23 cellular contexts compared by ENCODE assay signal in the genomic region with DNA sequence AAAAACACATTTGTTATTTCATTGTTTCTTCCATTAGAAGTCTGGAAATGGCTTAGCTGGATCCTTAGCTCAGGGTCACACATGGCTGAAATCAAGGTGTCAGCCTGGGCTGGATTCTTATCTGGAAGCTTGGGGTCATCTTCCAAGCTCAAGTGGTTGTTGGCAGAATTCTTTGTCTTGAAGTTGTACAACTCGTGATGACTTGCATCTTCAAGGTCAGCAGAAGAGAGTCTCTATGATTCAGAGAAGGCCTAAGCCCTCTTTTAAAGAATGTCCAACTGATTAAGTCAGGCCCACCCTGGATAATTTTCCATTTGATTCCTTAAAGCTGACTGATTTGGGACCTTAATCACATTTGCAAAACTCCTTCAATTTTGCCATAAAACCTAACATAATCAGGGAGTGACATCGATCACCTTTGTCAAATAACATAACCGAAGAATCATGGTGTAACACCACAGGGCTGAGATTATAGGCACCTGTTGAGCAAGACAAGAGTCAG. TPM values are rescaled to one million over a fixed set of nuclear protein-coding genes. Genes with fewer than 3 reads are reported as not detected.
DNase-seq lines count a peak whose midpoint lies in the region; ATAC-seq, FAIRE-seq and TF ChIP-seq lines count a peak whose summit lies in the region.
"Had no signal": no experiment of that assay in that cellular context is flagged by ENCODE, and none has a peak within 500 bp of the region (broad histone marks: within the 10 kb centered on the region; RNA-seq: fewer than 3 reads in every experiment).

No MANE protein-coding gene starts in this region.

- H3K4me1 ChIP-seq in thyroid gland, result peaks cover 0 to 3% of the 10 kb centered on the region in 2 donors
- H3K4me1 ChIP-seq: prostate gland had no signal

- DNase-seq in T-helper 2 cell treated with Interferon-gamma antibody and Interleukin-4, amounts not matched to agents 5 μg/mL and 100 μg/mL, for 36 hours (ENCODE audit: low spot score), result no peak
- DNase-seq in T-helper 2 cell (no peak), GM19239 (ENCODE audit: insufficient read length, low spot score) (no peak), thyroid gland (no peak), lower leg skin (ENCODE audit: low spot score in 2 of 2) (no peak)
- DNase-seq in activated naive CD8-positive, alpha-beta T cell treated with anti-CD3 and anti-CD28 coated beads for 36 hours, result no peak
- no peak for DNase-seq in naive thymus-derived CD8-positive, alpha-beta T cell
- DNase-seq: endodermal cell; heart right ventricle; mammary epithelial cell; MM.1S; NCI-H2029; NCI-H446 treated with DMSO at 0.1 percent for 48 hours; nephron progenitor cell; stimulated activated CD4-positive, alpha-beta T cell treated with anti-CD3 and anti-CD28 coated beads, Interleukin-4, amount 100 ng/mL, for 4 hours; stimulated activated CD8-positive, alpha-beta memory T cell treated with anti-CD3 and anti-CD28 coated beads, Interleukin-4, amount 100 ng/mL, for 48 hours had no signal

- intact Hi-C loops in thyroid gland (cut with DNase I), result no loop called here
- intact Hi-C loops in lower leg skin (cut with DNase I; ENCODE audit: low total_unique reads), result no loop called here

- no peaks in the 10 kb centered on the region for H3K36me3 ChIP-seq in thyroid gland
- H3K36me3 ChIP-seq: heart right ventricle, prostate gland had no signal

- H3K4me3 ChIP-seq in thyroid gland (replicated peaks in 1 of 3) (no peak overlapping the region), lower leg skin (ENCODE audit: low read depth, poor library complexity, severe bottlenecking) (no peak overlapping the region)
- H3K4me3 ChIP-seq: heart right ventricle, prostate gland, skin epidermis had no signal

- 88 to 96% methylated on average over 3 of the region's 3 CpGs for whole genome bisulfite sequencing in thyroid gland, 2 donors
- 91 to 96% methylated on average over 3 of the region's 3 CpGs for WGBS in lower leg skin, 2 donors

- H3K4me1 Mint-ChIP-seq in T-helper 2 cell treated with Interferon-gamma antibody and Interleukin-4, amounts not matched to agents 5 μg/mL and 100 μg/mL, for 36 hours (ENCODE audit: low read depth), result peaks cover 44% of the 10 kb centered on the region
- peaks cover 57% of the 10 kb centered on the region for H3K4me1 Mint-ChIP-seq in activated naive CD8-positive, alpha-beta T cell treated with anti-CD3 and anti-CD28 coated beads for 36 hours
- H3K4me1 Mint-ChIP-seq in naive thymus-derived CD8-positive, alpha-beta T cell, result peaks cover 7 to 72% (median 54%) of the 10 kb centered on the region in 4 donors

- POLR2A ChIA-PET in naive thymus-derived CD8-positive, alpha-beta T cell (lab: Charles Lee), result interaction anchor here (1.0 to 14.1 kb wide), 5 partner anchors 15 to 90 kb away, joined by 3 to 329 read pairs (median 8); a partner anchor contains a TSS

- peak overlapping the region; percentile 93 for H3K27ac Mint-ChIP-seq in T-helper 2 cell treated with Interferon-gamma antibody and Interleukin-4, amounts not matched to agents 5 μg/mL and 100 μg/mL, for 36 hours
- peak overlapping the region; percentile 86 for H3K27ac Mint-ChIP-seq in activated naive CD8-positive, alpha-beta T cell treated with anti-CD3 and anti-CD28 coated beads for 36 hours
- peak overlapping the region; percentile 53 to 100 (median 93) for H3K27ac Mint-ChIP-seq in naive thymus-derived CD8-positive, alpha-beta T cell
- H3K27ac Mint-ChIP-seq: endodermal cell, nephron progenitor cell, type B pancreatic cell had no signal

- no peak for TF ChIP-seq CTCF in thyroid gland (IDR thresholded peaks at IDR 0.05)
- TF ChIP-seq CTCF in lower leg skin (IDR thresholded peaks at IDR 0.05), result no peak

- no peaks in the 10 kb centered on the region for H3K27me3 ChIP-seq in thyroid gland

- no peaks in the 10 kb centered on the region for H3K27me3 Mint-ChIP-seq in T-helper 2 cell treated with Interferon-gamma antibody and Interleukin-4, amounts not matched to agents 5 μg/mL and 100 μg/mL, for 36 hours (ENCODE audit: low read depth)
- H3K27me3 Mint-ChIP-seq in activated naive CD8-positive, alpha-beta T cell treated with anti-CD3 and anti-CD28 coated beads for 36 hours, result no peaks in the 10 kb centered on the region
- H3K27me3 Mint-ChIP-seq in naive thymus-derived CD8-positive, alpha-beta T cell, result no peaks in the 10 kb centered on the region
- H3K27me3 Mint-ChIP-seq: type B pancreatic cell had no signal

- ATAC-seq in naive thymus-derived CD8-positive, alpha-beta T cell, result no peak
- no peak for ATAC-seq in HG02870 (IDR thresholded peaks at IDR 0.05; ENCODE audit: unreplicated experiment)
- ATAC-seq: heart right ventricle, Right ventricle myocardium inferior had no signal

- FAIRE-seq in GM19239 (lab: Jason Lieb, UNC), result peak; percentile 96

- peaks cover 6% of the 10 kb centered on the region for H3K36me3 Mint-ChIP-seq in T-helper 2 cell treated with Interferon-gamma antibody and Interleukin-4, amounts not matched to agents 5 μg/mL and 100 μg/mL, for 36 hours (ENCODE audit: low read depth)
- H3K36me3 Mint-ChIP-seq in activated naive CD8-positive, alpha-beta T cell treated with anti-CD3 and anti-CD28 coated beads for 36 hours, result peaks cover 6% of the 10 kb centered on the region
- no peaks in the 10 kb centered on the region for H3K36me3 Mint-ChIP-seq in naive thymus-derived CD8-positive, alpha-beta T cell
- H3K36me3 Mint-ChIP-seq: type B pancreatic cell had no signal

- TF ChIP-seq POLR2A in thyroid gland (IDR thresholded peaks at IDR 0.05) (no peak), lower leg skin (IDR thresholded peaks at IDR 0.05) (no peak)

- H3K27ac ChIP-seq in thyroid gland, result no peak overlapping the region
- H3K27ac ChIP-seq: prostate gland had no signal

- no peak overlapping the region for H3K4me3 Mint-ChIP-seq in T-helper 2 cell treated with Interferon-gamma antibody and Interleukin-4, amounts not matched to agents 5 μg/mL and 100 μg/mL, for 36 hours
- H3K4me3 Mint-ChIP-seq in activated naive CD8-positive, alpha-beta T cell treated with anti-CD3 and anti-CD28 coated beads for 36 hours, result no peak overlapping the region
- peak overlapping the region in 1 of 10 donors; percentile 23 for H3K4me3 Mint-ChIP-seq in naive thymus-derived CD8-positive, alpha-beta T cell
- H3K4me3 Mint-ChIP-seq: endodermal cell, nephron progenitor cell, type B pancreatic cell had no signal

- H3K9me3 Mint-ChIP-seq in T-helper 2 cell treated with Interferon-gamma antibody and Interleukin-4, amounts not matched to agents 5 μg/mL and 100 μg/mL, for 36 hours, result no peaks in the 10 kb centered on the region
- H3K9me3 Mint-ChIP-seq in activated naive CD8-positive, alpha-beta T cell treated with anti-CD3 and anti-CD28 coated beads for 36 hours, result peaks cover 4% of the 10 kb centered on the region
- no peaks in the 10 kb centered on the region for H3K9me3 Mint-ChIP-seq in naive thymus-derived CD8-positive, alpha-beta T cell
- H3K9me3 Mint-ChIP-seq: type B pancreatic cell had no signal

- H3K9me3 ChIP-seq in thyroid gland, result no peaks in the 10 kb centered on the region
- H3K9me3 ChIP-seq: heart right ventricle, prostate gland had no signal

RNA-seq across cellular contexts. Expression of a gene that starts 22.1 kb away (rescaled TPM):
- total RNA-seq in activated naive CD8-positive, alpha-beta T cell treated with anti-CD3 and anti-CD28 coated beads for 36 hours, result 1,000 to 10,000 TPM; 3,478 to 3,646 TPM
- total RNA-seq in naive thymus-derived CD8-positive, alpha-beta T cell, result 1,000 to 10,000 TPM; 4,350 to 4,478 TPM
- polyA plus RNA-seq in naive thymus-derived CD8-positive, alpha-beta T cell, result over 10,000 TPM; 23,903 to 30,039 (median 28,786) TPM
- 1,000 to 10,000 TPM in 3 of 4 donors, 100 to 1,000 TPM in 1; 854 to 2,672 (median 1,302) TPM for total RNA-seq in thyroid gland
- total RNA-seq in lower leg skin, result 1,000 to 10,000 TPM; 1,261 to 2,736 (median 1,532) TPM

RNA-seq across cellular contexts. Expression of a gene that starts 47.4 kb away (rescaled TPM):
- not detected for total RNA-seq in activated naive CD8-positive, alpha-beta T cell treated with anti-CD3 and anti-CD28 coated beads for 36 hours
- not detected for total RNA-seq in naive thymus-derived CD8-positive, alpha-beta T cell
- not detected for polyA plus RNA-seq in naive thymus-derived CD8-positive, alpha-beta T cell
- total RNA-seq in thyroid gland (under 1 TPM in 1 of 4 donors, not detected in 3; 0.11 TPM), lower leg skin (not detected)
- total RNA-seq: A673; endodermal cell; mammary epithelial cell; T-helper 2 cell treated with Interferon-gamma antibody and Interleukin-4, amounts not matched to agents 100 ng/mL and 5 ng/mL, for 36 hours had no signal
- polyA plus RNA-seq: heart right ventricle, mammary epithelial cell had no signal
